In the genomic region with DNA sequence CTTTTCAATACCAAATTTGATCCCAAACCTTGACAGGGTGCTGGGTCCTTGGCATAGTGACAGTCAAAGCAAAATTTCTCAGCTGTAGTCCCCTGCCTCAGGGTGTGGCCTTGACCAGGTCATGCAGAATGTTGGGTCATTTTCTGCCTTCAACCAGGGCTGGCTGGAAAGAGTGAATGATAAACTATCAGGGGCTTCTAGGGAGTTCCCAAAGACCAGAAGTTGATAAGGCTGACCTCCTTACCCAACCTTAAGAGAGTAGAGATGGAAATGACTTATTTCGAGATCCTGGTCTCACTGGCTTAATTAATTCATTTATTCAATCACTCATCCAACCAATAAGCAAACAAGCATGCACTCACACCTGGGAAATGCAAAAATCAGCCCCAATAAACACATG, we compare ENCODE assay signal across 17 cellular contexts.
DNase-seq lines count a peak whose midpoint lies in the region; ATAC-seq and TF ChIP-seq lines count a peak whose summit lies in the region.
"Had no signal": no experiment of that assay in that cellular context is flagged by ENCODE, and none has a peak within 500 bp of the region (broad histone marks: within the 10 kb centered on the region; RNA-seq: fewer than 3 reads in every experiment).

No MANE protein-coding gene starts in this region.

- CTCF ChIA-PET in Calu3 (lab: Charles Lee) = no interaction called here

- no peak overlapping the region for H3K27ac Mint-ChIP-seq in Calu3 (ENCODE audit: unreplicated experiment)
- H3K27ac Mint-ChIP-seq: B cell; CD4-positive, CD25-positive, alpha-beta regulatory T cell; CD8-positive, alpha-beta memory T cell; HFFc6 had no signal

- intact Hi-C loops in Calu3 (cut with micrococcal nuclease; ENCODE audit: unreplicated experiment) = no loop called here

- no peaks in the 10 kb centered on the region for H3K27me3 Mint-ChIP-seq in Calu3 (ENCODE audit: unreplicated experiment)
- H3K27me3 Mint-ChIP-seq: B cell; CD4-positive, CD25-positive, alpha-beta regulatory T cell had no signal

- H3K4me1 Mint-ChIP-seq in Calu3 (ENCODE audit: low read depth, unreplicated experiment) = no peaks in the 10 kb centered on the region
- H3K4me1 Mint-ChIP-seq: B cell; CD4-positive, CD25-positive, alpha-beta regulatory T cell; CD8-positive, alpha-beta memory T cell had no signal

- no TSS peak for BruUV-seq in Calu3 (replicated peaks; lab: Mats Ljungman, UMichigan)

- H3K4me3 Mint-ChIP-seq in Calu3 (ENCODE audit: low read depth, unreplicated experiment) = no peak overlapping the region
- H3K4me3 Mint-ChIP-seq: B cell; CD4-positive, CD25-positive, alpha-beta regulatory T cell; CD8-positive, alpha-beta memory T cell; HFFc6 had no signal

- ATAC-seq in GM18907 (IDR thresholded peaks at IDR 0.05; ENCODE audit: unreplicated experiment) = peak; percentile 71
- peak; percentile 50 for ATAC-seq in HG02678 (IDR thresholded peaks at IDR 0.05; ENCODE audit: unreplicated experiment)
- ATAC-seq in HG03354 (IDR thresholded peaks at IDR 0.05; ENCODE audit: poor library complexity, severe bottlenecking, unreplicated experiment) = peak; percentile 51
- ATAC-seq in HG03342 (IDR thresholded peaks at IDR 0.05; ENCODE audit: unreplicated experiment) = no peak
- ATAC-seq: HCT116 had no signal

- DNase-seq in CD1c-positive myeloid dendritic cell (ENCODE audit: extremely low spot score) = no peak
- DNase-seq in DMS53 (lab: John Stamatoyannopoulos, UW) = no peak
- DNase-seq in Calu3 = no peak
- DNase-seq: CD4-positive, CD25-positive, alpha-beta regulatory T cell; CD8-positive, alpha-beta memory T cell; COR-L47; DMS79; GDM1; GOT3; H7; HFFc6 had no signal

- no peak for TF ChIP-seq CTCF in Calu3 (IDR thresholded peaks at IDR 0.05; ENCODE audit: unreplicated experiment)

- H3K9me3 Mint-ChIP-seq in Calu3 (ENCODE audit: low read depth, unreplicated experiment) = peaks cover 16% of the 10 kb centered on the region

- H3K36me3 Mint-ChIP-seq in Calu3 (ENCODE audit: insufficient read depth, unreplicated experiment) = no peaks in the 10 kb centered on the region
- H3K36me3 Mint-ChIP-seq: CD4-positive, CD25-positive, alpha-beta regulatory T cell; CD8-positive, alpha-beta memory T cell had no signal
